ENCODE assay signal across 21 cellular contexts in the genomic region with DNA sequence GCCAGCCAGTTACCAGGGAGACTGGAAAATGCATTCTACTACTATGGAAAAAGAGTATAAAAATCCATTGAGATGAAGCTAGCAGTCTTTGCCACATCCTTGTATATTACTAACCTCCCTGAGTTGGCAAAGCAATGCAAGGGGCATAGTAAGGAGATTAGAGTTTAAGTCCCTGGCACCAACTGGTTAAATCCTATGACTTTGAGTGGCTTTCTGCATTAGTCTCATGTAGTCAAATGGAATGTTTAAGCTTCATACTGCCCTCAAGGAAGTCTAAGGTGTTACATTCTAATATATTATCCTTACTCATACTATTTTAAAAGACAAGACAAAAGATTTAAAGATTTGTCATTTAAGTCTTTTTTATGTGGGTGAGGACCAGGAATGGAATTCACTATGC.
"Had no signal": no experiment of that assay in that cellular context is flagged by ENCODE, and none has a peak within 500 bp of the region (broad histone marks: within the 10 kb centered on the region; RNA-seq: fewer than 3 reads in every experiment).

No MANE protein-coding gene starts in this region.

- H3K27ac ChIP-seq: epithelial cell of prostate, esophagus muscularis mucosa, gastrocnemius medialis, heart right ventricle, right atrium auricular region, sigmoid colon, skin epidermis, stomach, thoracic aorta, transverse colon had no signal

- FAIRE-seq: colon had no signal

- DNase-seq: effector memory CD8-positive, alpha-beta T cell; gastrocnemius medialis; heart right ventricle; hypothalamus; left colon; mucosa of descending colon; naive thymus-derived CD8-positive, alpha-beta T cell; posterior cingulate gyrus; sigmoid colon; stimulated activated CD4-positive, alpha-beta T cell treated with anti-CD3 and anti-CD28 coated beads, Interleukin-2, amount 100 ng/mL, for 24 hours; stimulated activated CD4-positive, alpha-beta T cell treated with anti-CD3 and anti-CD28 coated beads, Interleukin-4, amount 100 ng/mL, for 4 hours; stimulated activated naive CD4-positive, alpha-beta T cell; stomach; substantia nigra; transverse colon had no signal

- H3K4me3 ChIP-seq: esophagus muscularis mucosa, gastrocnemius medialis, heart right ventricle, mucosa of descending colon, right atrium auricular region, sigmoid colon, skin epidermis, stomach, thoracic aorta, transverse colon had no signal

- H3K36me3 ChIP-seq: esophagus muscularis mucosa, gastrocnemius medialis, heart right ventricle, right atrium auricular region, sigmoid colon, stomach, thoracic aorta, transverse colon had no signal

- H3K4me1 ChIP-seq: esophagus muscularis mucosa, gastrocnemius medialis, heart right ventricle, right atrium auricular region, sigmoid colon, stomach, transverse colon had no signal

- ATAC-seq: effector memory CD8-positive, alpha-beta T cell; gastrocnemius medialis; heart right ventricle; left colon; mucosa of descending colon; naive thymus-derived CD8-positive, alpha-beta T cell had no signal

- H3K9me3 ChIP-seq: gastrocnemius medialis had no signal

- H3K27me3 ChIP-seq: esophagus muscularis mucosa, gastrocnemius medialis, heart right ventricle, right atrium auricular region, sigmoid colon, stomach, transverse colon had no signal
